8 cellular contexts compared by ENCODE assay signal in the genomic region with DNA sequence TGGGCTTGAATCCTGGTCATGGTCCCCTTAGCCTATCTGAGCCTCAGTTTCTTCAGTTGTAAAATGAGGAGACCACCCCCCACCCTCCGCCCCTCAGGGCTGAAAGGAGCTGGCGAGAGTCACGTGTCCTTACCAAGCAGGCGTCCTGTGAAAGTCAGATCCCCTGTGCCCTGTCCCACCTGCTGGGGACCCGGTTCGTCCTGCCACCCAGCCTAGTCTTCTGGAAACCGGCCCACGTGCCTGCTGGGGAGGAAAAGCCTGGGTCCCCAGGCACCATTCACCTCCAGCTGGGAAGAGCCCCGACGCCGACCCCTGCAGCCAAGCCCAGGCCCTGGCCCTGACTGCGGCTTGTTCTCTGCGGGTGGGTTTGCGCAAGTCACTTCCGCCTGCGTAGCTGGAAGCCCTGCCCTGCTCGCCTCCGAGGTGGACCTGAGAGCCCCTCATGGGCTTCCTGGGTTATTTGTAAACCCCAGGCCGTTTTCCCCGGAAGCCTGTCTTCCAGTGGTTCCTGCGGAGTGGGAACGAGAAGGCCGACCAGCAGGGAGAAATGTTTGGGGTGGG. TPM values are rescaled to one million over a fixed set of nuclear protein-coding genes. Genes with fewer than 3 reads are reported as not detected.
DNase-seq lines count a peak whose midpoint lies in the region; ATAC-seq lines count a peak whose summit lies in the region.

No MANE protein-coding gene starts in this region.

- ATAC-seq in GM21737 (IDR thresholded peaks at IDR 0.05; ENCODE audit: unreplicated experiment) (no peak), HG02623 (IDR thresholded peaks at IDR 0.05; ENCODE audit: unreplicated experiment) (no peak), GM19351 (IDR thresholded peaks at IDR 0.05; ENCODE audit: unreplicated experiment) (no peak)

- H3K36me3 ChIP-seq in adipocyte (ENCODE audit: control insufficient read depth, insufficient read depth, low read length, severe bottlenecking) (peaks cover 41% of the 10 kb centered on the region), iPS DF 6.9 (ENCODE audit: control insufficient read depth, insufficient read depth, low read length) (peaks cover 8% of the 10 kb centered on the region), skeletal muscle satellite cell (ENCODE audit: insufficient read depth, low read length) (peaks cover 46% of the 10 kb centered on the region)

- H3K27me3 ChIP-seq in adipocyte (replicated peaks; ENCODE audit: control insufficient read depth, insufficient read depth, low read length) (no peaks in the 10 kb centered on the region), iPS DF 6.9 (ENCODE audit: control insufficient read depth, insufficient read depth, low read length) (no peaks in the 10 kb centered on the region), skeletal muscle satellite cell (ENCODE audit: control insufficient read depth, insufficient read depth, low read length) (no peaks in the 10 kb centered on the region)

- peak overlapping the region; percentile 95 for H3K4me2 ChIP-seq in skeletal muscle satellite cell (ENCODE audit: low read length)

- DNase-seq in AML-193 (lab: John Stamatoyannopoulos, UW) (peak; percentile 32 to 36), KBM-7 (peak; percentile 83), adipocyte (ENCODE audit: low read depth) (no peak), iPS DF 6.9 (ENCODE audit: low read depth, low spot score) (no peak)

- no CpG with 5 or more reads among the region's 23 CpGs for WGBS in iPS DF 6.9 (ENCODE audit: insufficient coverage, insufficient read length)

- H3K9me3 ChIP-seq in adipocyte (ENCODE audit: control insufficient read depth, low read length), result no peaks in the 10 kb centered on the region
- H3K9me3 ChIP-seq in iPS DF 6.9 (ENCODE audit: control insufficient read depth, insufficient read depth, low read length), result no peaks in the 10 kb centered on the region
- no peaks in the 10 kb centered on the region for H3K9me3 ChIP-seq in skeletal muscle satellite cell (replicated peaks; ENCODE audit: low read length)

- in situ Hi-C loops in KBM-7 (cut with MboI; ENCODE audit: low pct_unique_long_range_greater_than_20kb, low sequenced_read_pairs), result no loop called here

- peak overlapping the region; percentile 89 for H3K9ac ChIP-seq in adipocyte (ENCODE audit: low read length)
- peak overlapping the region; percentile 88 for H3K9ac ChIP-seq in skeletal muscle satellite cell (ENCODE audit: low read depth, low read length)

- H3K4me1 ChIP-seq in adipocyte (ENCODE audit: control insufficient read depth, insufficient read depth, low read length) (peaks cover 16% of the 10 kb centered on the region), iPS DF 6.9 (ENCODE audit: control insufficient read depth, insufficient read depth, low read length) (peaks cover 7% of the 10 kb centered on the region; the same call in 1 of the 2 replicates), skeletal muscle satellite cell (ENCODE audit: control insufficient read depth, insufficient read depth, low read length) (peaks cover 29% of the 10 kb centered on the region)

- H3K27ac ChIP-seq in iPS DF 6.9 (ENCODE audit: low read length), result no peak overlapping the region

- H3K4me3 ChIP-seq in adipocyte (ENCODE audit: low read length) (peak overlapping the region; percentile 90), iPS DF 6.9 (ENCODE audit: low read length) (peak overlapping the region; percentile 98; the same call in 1 of the 2 replicates), skeletal muscle satellite cell (ENCODE audit: low read length) (peak overlapping the region; percentile 98)

RNA-seq across cellular contexts. Expression of a gene that starts 0.7 kb away (rescaled TPM):
- total RNA-seq in skeletal muscle satellite cell (2012; rRNA removed), result 8.5 and 14.7 TPM in 2 replicates

RNA-seq across cellular contexts. Expression of a gene that starts 13.5 kb away (rescaled TPM):
- total RNA-seq in skeletal muscle satellite cell (2012; rRNA removed), result 29.1 and 29.4 TPM in 2 replicates

RNA-seq across cellular contexts. Expression of a gene that starts 36.4 kb away (rescaled TPM):
- total RNA-seq in skeletal muscle satellite cell (2012; rRNA removed), result 26.6 and 33.0 TPM in 2 replicates

RNA-seq across cellular contexts. Expression of a gene that starts 50.7 kb away (rescaled TPM):
- total RNA-seq in skeletal muscle satellite cell (2012; rRNA removed), result 62.0 and 85.7 TPM in 2 replicates

Comparison
In these comparisons a context has a peak if more than half of its experiments do, and no peak if none do; other contexts are left out.
1. DNase-seq: peak in AML-193 (2 of 2) and KBM-7 (single experiment); none in adipocyte (single experiment) and iPS DF 6.9 (single experiment).
2. Peak in every context shown above with its lines, with median percentiles within 50 percentile points of each other: H3K4me3 ChIP-seq.